ENCODE assay signal across 21 cellular contexts in the genomic region with DNA sequence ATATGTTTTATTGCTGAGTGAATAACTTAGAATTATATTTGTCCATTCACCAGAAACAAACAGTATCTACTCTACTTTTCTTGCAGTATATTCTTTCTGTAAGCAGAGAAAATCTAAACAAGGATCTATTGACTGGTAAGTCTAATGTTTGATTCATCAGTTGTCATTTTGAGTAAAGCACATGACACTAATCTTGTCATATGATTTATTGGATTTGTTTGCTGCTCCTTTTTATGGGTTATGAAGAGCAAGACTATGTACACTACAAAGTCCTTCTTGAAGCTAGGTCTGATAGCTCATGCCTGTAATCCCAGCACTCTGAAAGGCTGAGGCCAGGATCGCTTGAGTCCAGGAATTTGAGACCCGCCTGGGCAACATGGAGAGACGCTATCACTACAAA. TPM values are rescaled to one million over a fixed set of nuclear protein-coding genes. Genes with fewer than 3 reads are reported as not detected.
DNase-seq lines count a peak whose midpoint lies in the region; ATAC-seq and TF ChIP-seq lines count a peak whose summit lies in the region.
"Had no signal": no experiment of that assay in that cellular context is flagged by ENCODE, and none has a peak within 500 bp of the region (broad histone marks: within the 10 kb centered on the region; RNA-seq: fewer than 3 reads in every experiment).

No MANE protein-coding gene starts in this region.

- no peaks in the 10 kb centered on the region for H3K9me3 Mint-ChIP-seq in dendritic cell treated with granulocyte-macrophage colony-stimulating factor and Interleukin-4, amounts not matched to agents 40 ng/mL and 50 ng/mL, for 4 days
- H3K9me3 Mint-ChIP-seq in nephron: no peaks in the 10 kb centered on the region
- H3K9me3 Mint-ChIP-seq: CD8-positive, alpha-beta T cell; H9 had no signal

- intact Hi-C loops in dendritic cell treated with granulocyte-macrophage colony-stimulating factor and Interleukin-4, amounts not matched to agents 40 ng/mL and 50 ng/mL, for 4 days (cut with micrococcal nuclease): no loop called here

- peaks cover 62% of the 10 kb centered on the region for H3K4me1 Mint-ChIP-seq in dendritic cell treated with granulocyte-macrophage colony-stimulating factor and Interleukin-4, amounts not matched to agents 40 ng/mL and 50 ng/mL, for 4 days (ENCODE audit: low read depth)
- peaks cover 14% of the 10 kb centered on the region for H3K4me1 Mint-ChIP-seq in nephron
- H3K4me1 Mint-ChIP-seq: H9 had no signal

- TF ChIP-seq CTCF in nephron (IDR thresholded peaks at IDR 0.05; ENCODE audit: unreplicated experiment in 3 of 3): no peak

- H3K27ac Mint-ChIP-seq in dendritic cell treated with granulocyte-macrophage colony-stimulating factor and Interleukin-4, amounts not matched to agents 40 ng/mL and 50 ng/mL, for 4 days: peak overlapping the region; percentile 26
- H3K27ac Mint-ChIP-seq in nephron: peak overlapping the region in 2 of 3 experiments; percentile 65 to 68
- H3K27ac Mint-ChIP-seq: CD8-positive, alpha-beta T cell; H9 had no signal

- no peak overlapping the region for H3K4me3 Mint-ChIP-seq in dendritic cell treated with granulocyte-macrophage colony-stimulating factor and Interleukin-4, amounts not matched to agents 40 ng/mL and 50 ng/mL, for 4 days
- no peak overlapping the region for H3K4me3 Mint-ChIP-seq in nephron
- H3K4me3 Mint-ChIP-seq: B cell; CD8-positive, alpha-beta T cell; H9 had no signal

- no peak for ATAC-seq in HG02610 (IDR thresholded peaks at IDR 0.05; ENCODE audit: unreplicated experiment)
- ATAC-seq: CD8-positive, alpha-beta T cell; GM12878 had no signal

- peaks cover 67% of the 10 kb centered on the region for H3K36me3 Mint-ChIP-seq in dendritic cell treated with granulocyte-macrophage colony-stimulating factor and Interleukin-4, amounts not matched to agents 40 ng/mL and 50 ng/mL, for 4 days (ENCODE audit: low read depth)
- no peaks in the 10 kb centered on the region for H3K36me3 Mint-ChIP-seq in nephron (ENCODE audit: low read depth)

- in situ Hi-C loops in SK-MEL-5 (cut with HindIII; ENCODE audit: low pct_unique_long_range_greater_than_20kb, low sequenced_read_pairs): no loop called here

- H3K27me3 Mint-ChIP-seq in dendritic cell treated with granulocyte-macrophage colony-stimulating factor and Interleukin-4, amounts not matched to agents 40 ng/mL and 50 ng/mL, for 4 days: no peaks in the 10 kb centered on the region
- H3K27me3 Mint-ChIP-seq in nephron (ENCODE audit: low read depth): no peaks in the 10 kb centered on the region

- peak; percentile 54 for DNase-seq in COLO829 (ENCODE audit: low spot score)
- DNase-seq in SK-MEL-5 (ENCODE audit: low read depth, low spot score): peak; percentile 72
- DNase-seq in mesenteric fat pad (ENCODE audit: low spot score): no peak
- DNase-seq in NCI-H1417 (lab: John Stamatoyannopoulos, UW): no peak
- DNase-seq in OCI-M1 (lab: John Stamatoyannopoulos, UW): no peak
- DNase-seq: 8988T; CD8-positive, alpha-beta T cell; COR-L47; DMS 273 treated with DMSO at 0.1 percent for 48 hours; DMS53; DND-41; EL; H9 had no signal

RNA-seq across cellular contexts. Expression of a gene that starts 23.3 kb away (rescaled TPM):
- 0.08 and 0.40 TPM in 2 replicates for total RNA-seq in SK-MEL-5 (2014; rRNA removed; shearing (Covaris generic))
- polyA plus RNA-seq in SK-MEL-5 (2015; cell fraction: cytosol; rRNA removed): 0.05 and 0.28 TPM in 2 replicates
- polyA plus RNA-seq in SK-MEL-5 (2015; cell fraction: nucleus; rRNA removed): 1.1 and 1.2 TPM in 2 replicates
- 3.2 TPM for total RNA-seq in mesenteric fat pad
- total RNA-seq: CD8-positive, alpha-beta T cell; G401; H1; H9; HT-29 had no signal
- polyA plus RNA-seq: H1 had no signal

RNA-seq across cellular contexts. Expression of a gene that starts 36.0 kb away (rescaled TPM):
- 68.6 and 79.1 TPM in 2 replicates for total RNA-seq in SK-MEL-5 (2014; rRNA removed; shearing (Covaris generic))
- 68.1 and 81.0 TPM in 2 replicates for polyA plus RNA-seq in SK-MEL-5 (2015; cell fraction: cytosol; rRNA removed)
- 61.1 and 73.6 TPM in 2 replicates for polyA plus RNA-seq in SK-MEL-5 (2015; cell fraction: nucleus; rRNA removed)
- 57.2 TPM for total RNA-seq in mesenteric fat pad

Comparison
In these comparisons a context has a peak if more than half of its experiments do, and no peak if none do; other contexts are left out.
1. DNase-seq: peak in COLO829 (single experiment) and SK-MEL-5 (single experiment); none in mesenteric fat pad (single experiment), NCI-H1417 (0 of 3) and OCI-M1 (single experiment).